In genomic region chr5:14627270-14627669, GRCh38 we compare ENCODE assay signal across 1 cellular context.
TF ChIP-seq lines count a peak whose summit lies in the region.

No MANE protein-coding gene starts in this region.

TF ChIP-seq in WTC11, 78 proteins besides CTCF, POLR2A, EP300 and RAD21 (continued from another document):
- TF ChIP-seq GTF2I (CRISPR knock-in tag; conservative IDR thresholded peaks at IDR 0.05): no peak
- TF ChIP-seq ATF3 (CRISPR knock-in tag; conservative IDR thresholded peaks at IDR 0.05): no peak
- TF ChIP-seq HMGA2 (CRISPR knock-in tag; IDR thresholded peaks at IDR 0.05): no peak
- no peak for TF ChIP-seq ZNF281 (CRISPR knock-in tag; IDR thresholded peaks at IDR 0.05)
- no peak for TF ChIP-seq FOXP4 (CRISPR knock-in tag; IDR thresholded peaks at IDR 0.05)
- TF ChIP-seq ATF6 (CRISPR knock-in tag; IDR thresholded peaks at IDR 0.05): no peak
